In the genomic region with DNA sequence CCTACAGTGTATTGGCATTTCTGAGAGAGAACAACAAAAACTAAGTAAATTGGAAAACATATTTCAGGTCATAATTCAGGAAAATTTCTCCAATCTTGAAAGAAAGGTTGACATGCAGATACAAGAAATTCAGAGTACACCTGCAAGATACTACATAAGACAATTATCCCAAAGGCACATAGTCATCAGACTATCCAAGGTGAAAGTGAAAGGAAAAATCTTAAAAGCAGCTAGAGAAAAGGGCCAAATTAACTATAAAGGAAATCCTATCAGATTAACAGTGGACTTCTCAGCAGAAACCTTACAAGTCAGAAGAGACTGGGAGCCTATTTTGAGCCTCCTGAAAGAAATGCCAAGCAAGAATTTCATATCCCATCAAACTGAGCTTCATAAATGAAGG, we compare ENCODE assay signal across 24 cellular contexts.
"Had no signal": no experiment of that assay in that cellular context is flagged by ENCODE, and none has a peak within 500 bp of the region (broad histone marks: within the 10 kb centered on the region; RNA-seq: fewer than 3 reads in every experiment).

No MANE protein-coding gene starts in this region.

- H3K36me3 ChIP-seq: brain microvascular endothelial cell, esophagus squamous epithelium, tibial nerve had no signal

- H3K9me3 Mint-ChIP-seq: activated CD4-positive, alpha-beta T cell treated with anti-CD3 and anti-CD28 coated beads, Interleukin-2, amount 10 ng/mL, durations not matched to agents 7 days and 5 days had no signal

- ATAC-seq: activated CD8-positive, alpha-beta T cell treated with anti-CD3 and anti-CD28 coated beads, Interleukin-2, amount 10 ng/mL, durations not matched to agents 7 days and 5 days; foreskin keratinocyte; left ventricle myocardium superior; natural killer cell; right cardiac atrium had no signal

- H3K27ac ChIP-seq: brain microvascular endothelial cell, dorsolateral prefrontal cortex, esophagus squamous epithelium, foreskin keratinocyte, parathyroid adenoma, tibial nerve, VCaP had no signal

- H3K9me3 ChIP-seq: esophagus squamous epithelium, tibial nerve had no signal

- H3K4me1 ChIP-seq: esophagus squamous epithelium, foreskin keratinocyte, parathyroid adenoma, tibial nerve had no signal

- DNase-seq: activated CD4-positive, alpha-beta T cell treated with anti-CD3 and anti-CD28 coated beads, Interleukin-2, amount 10 ng/mL, durations not matched to agents 7 days and 5 days; activated CD4-positive, CD25-positive, alpha-beta regulatory T cell treated with anti-CD3 and anti-CD28 coated beads, Interleukin-2, amount 50 U/mL, for 72 hours; activated CD8-positive, alpha-beta T cell treated with anti-CD3 and anti-CD28 coated beads, Interleukin-2, amount 10 ng/mL, durations not matched to agents 7 days and 5 days; activated gamma-delta T cell treated with Interleukin-2 at 50 U/mL for 16 hours; activated T-cell treated with anti-CD3 and anti-CD28 coated beads, Interleukin-2, amount 50 U/mL, for 1 hour; anterior cingulate cortex; brain microvascular endothelial cell; caudate nucleus; dorsolateral prefrontal cortex; esophagus squamous epithelium; foreskin keratinocyte; glutamatergic neuron; hippocampal formation; left ventricle myocardium superior; mammary epithelial cell; natural killer cell; right cardiac atrium; stimulated activated CD4-positive, alpha-beta T cell treated with anti-CD3 and anti-CD28 coated beads, Interleukin-1b, Interleukin-23, amount 100 ng/mL, for 48 hours had no signal

- H3K79me2 ChIP-seq: parathyroid adenoma had no signal

- H2AFZ ChIP-seq: parathyroid adenoma had no signal

- H3K27me3 Mint-ChIP-seq: activated CD4-positive, alpha-beta T cell treated with anti-CD3 and anti-CD28 coated beads, Interleukin-2, amount 10 ng/mL, durations not matched to agents 7 days and 5 days; activated naive CD4-positive, alpha-beta T cell treated with anti-CD3 and anti-CD28 coated beads, Interleukin-2, amount 50 U/mL, for 24 hours; stimulated activated naive CD8-positive, alpha-beta T cell treated with anti-CD3 and anti-CD28 coated beads, Interleukin-15, Interleukin-2, amounts not matched to agents 100 ng/mL and 50 ng/mL, for 24 hours had no signal

- H3K36me3 Mint-ChIP-seq: activated naive CD4-positive, alpha-beta T cell treated with anti-CD3 and anti-CD28 coated beads, Interleukin-2, amount 50 U/mL, for 24 hours had no signal

- H3K27ac Mint-ChIP-seq: activated CD4-positive, alpha-beta T cell treated with anti-CD3 and anti-CD28 coated beads, Interleukin-2, amount 10 ng/mL, durations not matched to agents 7 days and 5 days; activated CD8-positive, alpha-beta T cell treated with anti-CD3 and anti-CD28 coated beads, Interleukin-2, amount 10 ng/mL, durations not matched to agents 7 days and 5 days; activated naive CD4-positive, alpha-beta T cell treated with anti-CD3 and anti-CD28 coated beads, Interleukin-2, amount 50 U/mL, for 24 hours; mesothelial cell of epicardium; natural killer cell; stimulated activated naive CD8-positive, alpha-beta T cell treated with anti-CD3 and anti-CD28 coated beads, Interleukin-15, Interleukin-2, amounts not matched to agents 100 ng/mL and 50 ng/mL, for 24 hours had no signal

- H3K4me3 Mint-ChIP-seq: activated CD4-positive, alpha-beta T cell treated with anti-CD3 and anti-CD28 coated beads, Interleukin-2, amount 10 ng/mL, durations not matched to agents 7 days and 5 days; activated CD8-positive, alpha-beta T cell treated with anti-CD3 and anti-CD28 coated beads, Interleukin-2, amount 10 ng/mL, durations not matched to agents 7 days and 5 days; activated naive CD4-positive, alpha-beta T cell treated with anti-CD3 and anti-CD28 coated beads, Interleukin-2, amount 50 U/mL, for 24 hours; mesothelial cell of epicardium; natural killer cell; stimulated activated naive CD8-positive, alpha-beta T cell treated with anti-CD3 and anti-CD28 coated beads, Interleukin-15, Interleukin-2, amounts not matched to agents 100 ng/mL and 50 ng/mL, for 24 hours had no signal

- H3K4me3 ChIP-seq: dorsolateral prefrontal cortex, esophagus squamous epithelium, tibial nerve had no signal

- H3K9ac ChIP-seq: parathyroid adenoma had no signal

- H3K27me3 ChIP-seq: brain microvascular endothelial cell, esophagus squamous epithelium, foreskin keratinocyte, tibial nerve had no signal

- H3K4me1 Mint-ChIP-seq: activated CD4-positive, alpha-beta T cell treated with anti-CD3 and anti-CD28 coated beads, Interleukin-2, amount 10 ng/mL, durations not matched to agents 7 days and 5 days; activated naive CD4-positive, alpha-beta T cell treated with anti-CD3 and anti-CD28 coated beads, Interleukin-2, amount 50 U/mL, for 24 hours; natural killer cell had no signal
